ENCODE assay signal across 9 cellular contexts in genomic region chr12:122183588-122183940, GRCh38. TPM values are rescaled to one million over a fixed set of nuclear protein-coding genes. Genes with fewer than 3 reads are reported as not detected.
DNase-seq lines count a peak whose midpoint lies in the region; ATAC-seq lines count a peak whose summit lies in the region.
"Had no signal": no experiment of that assay in that cellular context is flagged by ENCODE, and none has a peak within 500 bp of the region (broad histone marks: within the 10 kb centered on the region; RNA-seq: fewer than 3 reads in every experiment).

No MANE protein-coding gene starts in this region.

- no peaks in the 10 kb centered on the region for H3K27me3 ChIP-seq in adipocyte (replicated peaks; ENCODE audit: control insufficient read depth, insufficient read depth, low read length)

- H3K4me3 Mint-ChIP-seq in T-helper 1 cell treated with Interleukin-12 subunit alpha and Interleukin-12 subunit beta and Interleukin-4 antibody, amounts not matched to agents 30 μg/mL and 1 μg/mL, for 36 hours, result peak overlapping the region; percentile 40
- H3K4me3 Mint-ChIP-seq in immature natural killer cell, result peak overlapping the region; percentile 86 to 90 (median 89)
- peak overlapping the region; percentile 68 for H3K4me3 Mint-ChIP-seq in stimulated activated effector memory CD8-positive, alpha-beta T cell treated with anti-CD3 and anti-CD28 coated beads, Interleukin-12 subunit alpha, Interleukin-12 subunit beta, amount 100 ng/mL, for 72 hours

- no peak for ATAC-seq in stimulated activated effector memory CD8-positive, alpha-beta T cell treated with anti-CD3 and anti-CD28 coated beads, Interleukin-12 subunit alpha, Interleukin-12 subunit beta, amount 100 ng/mL, for 72 hours
- no peak for ATAC-seq in GM18502 (IDR thresholded peaks at IDR 0.05; ENCODE audit: poor library complexity, unreplicated experiment)

- H3K9me3 Mint-ChIP-seq in T-helper 1 cell treated with Interleukin-12 subunit alpha and Interleukin-12 subunit beta and Interleukin-4 antibody, amounts not matched to agents 30 μg/mL and 1 μg/mL, for 36 hours, result no peaks in the 10 kb centered on the region
- H3K9me3 Mint-ChIP-seq in immature natural killer cell, result no peaks in the 10 kb centered on the region
- no peaks in the 10 kb centered on the region for H3K9me3 Mint-ChIP-seq in stimulated activated effector memory CD8-positive, alpha-beta T cell treated with anti-CD3 and anti-CD28 coated beads, Interleukin-12 subunit alpha, Interleukin-12 subunit beta, amount 100 ng/mL, for 72 hours

- DNase-seq in T-helper 1 cell, result no peak
- DNase-seq in adipocyte (ENCODE audit: low read depth), result no peak
- DNase-seq in immature natural killer cell, result no peak
- DNase-seq in stimulated activated effector memory CD8-positive, alpha-beta T cell treated with anti-CD3 and anti-CD28 coated beads, Interleukin-12 subunit alpha, Interleukin-12 subunit beta, amount 100 ng/mL, for 72 hours (ENCODE audit: low spot score in 2 of 2), result no peak
- no peak for DNase-seq in EL
- no peak for DNase-seq in amygdala (lab: John Stamatoyannopoulos, UW)
- DNase-seq: ACHN had no signal

- peaks cover 31% of the 10 kb centered on the region for H3K27me3 Mint-ChIP-seq in T-helper 1 cell treated with Interleukin-12 subunit alpha and Interleukin-12 subunit beta and Interleukin-4 antibody, amounts not matched to agents 30 μg/mL and 1 μg/mL, for 36 hours (ENCODE audit: low read depth)
- peaks cover 3 to 10% (median 8%) of the 10 kb centered on the region in 3 donors for H3K27me3 Mint-ChIP-seq in immature natural killer cell (ENCODE audit: low read depth in 3 of 3)

- peak overlapping the region; percentile 80 for H3K4me3 ChIP-seq in adipocyte (ENCODE audit: low read length)

- no peaks in the 10 kb centered on the region for H3K36me3 ChIP-seq in adipocyte (ENCODE audit: control insufficient read depth, insufficient read depth, low read length, severe bottlenecking)

- H3K9me3 ChIP-seq in adipocyte (ENCODE audit: control insufficient read depth, low read length), result no peaks in the 10 kb centered on the region

- peaks cover 7% of the 10 kb centered on the region for H3K4me1 Mint-ChIP-seq in T-helper 1 cell treated with Interleukin-12 subunit alpha and Interleukin-12 subunit beta and Interleukin-4 antibody, amounts not matched to agents 30 μg/mL and 1 μg/mL, for 36 hours (ENCODE audit: low read depth)
- peaks cover 25 to 40% of the 10 kb centered on the region in 2 donors for H3K4me1 Mint-ChIP-seq in immature natural killer cell
- peaks cover 14% of the 10 kb centered on the region for H3K4me1 Mint-ChIP-seq in stimulated activated effector memory CD8-positive, alpha-beta T cell treated with anti-CD3 and anti-CD28 coated beads, Interleukin-12 subunit alpha, Interleukin-12 subunit beta, amount 100 ng/mL, for 72 hours

- H3K36me3 Mint-ChIP-seq in T-helper 1 cell treated with Interleukin-12 subunit alpha and Interleukin-12 subunit beta and Interleukin-4 antibody, amounts not matched to agents 30 μg/mL and 1 μg/mL, for 36 hours (ENCODE audit: low read depth), result no peaks in the 10 kb centered on the region
- H3K36me3 Mint-ChIP-seq in immature natural killer cell, result no peaks in the 10 kb centered on the region
- H3K36me3 Mint-ChIP-seq in stimulated activated effector memory CD8-positive, alpha-beta T cell treated with anti-CD3 and anti-CD28 coated beads, Interleukin-12 subunit alpha, Interleukin-12 subunit beta, amount 100 ng/mL, for 72 hours, result no peaks in the 10 kb centered on the region

- no peak overlapping the region for H3K27ac Mint-ChIP-seq in T-helper 1 cell treated with Interleukin-12 subunit alpha and Interleukin-12 subunit beta and Interleukin-4 antibody, amounts not matched to agents 30 μg/mL and 1 μg/mL, for 36 hours
- H3K27ac Mint-ChIP-seq in immature natural killer cell, result peak overlapping the region; percentile 92 to 99 (median 97)
- no peak overlapping the region for H3K27ac Mint-ChIP-seq in stimulated activated effector memory CD8-positive, alpha-beta T cell treated with anti-CD3 and anti-CD28 coated beads, Interleukin-12 subunit alpha, Interleukin-12 subunit beta, amount 100 ng/mL, for 72 hours

- H3K4me1 ChIP-seq in adipocyte (ENCODE audit: control insufficient read depth, insufficient read depth, low read length), result peaks cover 5% of the 10 kb centered on the region

- peak overlapping the region; percentile 77 for H3K9ac ChIP-seq in adipocyte (ENCODE audit: low read length)

RNA-seq across cellular contexts. Expression of gene LRRC43, which starts 0.6 kb away (rescaled TPM):
- 1 to 10 TPM in 2 of 3 donors, under 1 TPM in 1; 0.52 to 6.2 (median 3.2) TPM for polyA plus RNA-seq in immature natural killer cell

RNA-seq across cellular contexts. Expression of gene IL31, which starts 9.5 kb away (rescaled TPM):
- not detected for polyA plus RNA-seq in immature natural killer cell

RNA-seq across cellular contexts. Expression of gene B3GNT4, which starts 19.9 kb away (rescaled TPM):
- under 1 TPM in 1 of 3 donors, not detected in 2; 0.82 TPM for polyA plus RNA-seq in immature natural killer cell

RNA-seq across cellular contexts. Expression of gene DIABLO, which starts 42.3 kb away (rescaled TPM):
- polyA plus RNA-seq in immature natural killer cell, result 10 to 100 TPM; 68.0 to 99.2 (median 76.4) TPM

Comparison
In these comparisons a context has a peak if more than half of its experiments do, and no peak if none do; other contexts are left out.
1. H3K27ac Mint-ChIP-seq: peak in immature natural killer cell (6 of 6); none in T-helper 1 cell treated with Interleukin-12 subunit alpha and Interleukin-12 subunit beta and Interleukin-4 antibody, amounts not matched to agents 30 μg/mL and 1 μg/mL, for 36 hours (single experiment) and stimulated activated effector memory CD8-positive, alpha-beta T cell treated with anti-CD3 and anti-CD28 coated beads, Interleukin-12 subunit alpha, Interleukin-12 subunit beta, amount 100 ng/mL, for 72 hours (single experiment).
2. Peak in every context shown above with its lines, with median percentiles within 50 percentile points of each other: H3K4me3 Mint-ChIP-seq.